ENCODE assay signal across 8 cellular contexts in genomic region chr16:711548-712320, GRCh38. TPM values are rescaled to one million over a fixed set of nuclear protein-coding genes. Genes with fewer than 3 reads are reported as not detected.
DNase-seq lines count a peak whose midpoint lies in the region; ATAC-seq and TF ChIP-seq lines count a peak whose summit lies in the region.

No MANE protein-coding gene starts in this region.

- H4K8ac ChIP-seq in mesenchymal stem cell (ENCODE audit: low read length): no peak overlapping the region

- no peak overlapping the region for H3K14ac ChIP-seq in mesenchymal stem cell (ENCODE audit: low read length in 2 of 2)

- peaks cover 36 to 47% of the 10 kb centered on the region in 2 experiments for H3K27me3 ChIP-seq in mesenchymal stem cell (ENCODE audit: control insufficient read depth in 1 of 2, insufficient read depth in 1 of 2, low read length in 2 of 2)

- peaks cover 9% of the 10 kb centered on the region for H3K79me1 ChIP-seq in mesenchymal stem cell (replicated peaks; ENCODE audit: low read length, poor library complexity, severe bottlenecking)

- WGBS in mesenchymal stem cell: 15% methylated on average over 16 of the region's 25 CpGs

- peak overlapping the region in 1 of 2 experiments; percentile 57 for H2BK12ac ChIP-seq in mesenchymal stem cell (ENCODE audit: low read length in 2 of 2)

- H2BK5ac ChIP-seq in mesenchymal stem cell (ENCODE audit: low read depth, low read length, poor library complexity, severe bottlenecking): no peak overlapping the region

- no peak overlapping the region for H3K27ac ChIP-seq in mesenchymal stem cell (ENCODE audit: low read length, poor library complexity, severe bottlenecking)

- peak overlapping the region; percentile 49 for H2BK15ac ChIP-seq in mesenchymal stem cell (ENCODE audit: low read depth, poor library complexity, severe bottlenecking)

- TF ChIP-seq CTCF in GM12873 (IDR thresholded peaks at IDR 0.05; ENCODE audit: insufficient read depth, low read depth, low read length, missing control alignments): peak; percentile 95

- DNase-seq in 8988T: peak; percentile 96
- DNase-seq in NCI-H748 (lab: John Stamatoyannopoulos, UW; ENCODE audit: unreplicated experiment): peak; percentile 62
- DNase-seq in activated CD8-positive, alpha-beta memory T cell treated with anti-CD3 and anti-CD28 coated beads for 24 hours: peak; percentile 94
- DNase-seq in effector CD8-positive, alpha-beta T cell (lab: John Stamatoyannopoulos, UW): peak; percentile 63
- DNase-seq in mesenchymal stem cell: peak; percentile 74
- peak; percentile 56 to 65 for DNase-seq in stimulated activated CD8-positive, alpha-beta memory T cell treated with anti-CD3 and anti-CD28 coated beads, Interleukin-4, amount 100 ng/mL, for 4 hours (ENCODE audit: low read depth in 2 of 2, low spot score in 1 of 2)

- H2AK5ac ChIP-seq in mesenchymal stem cell (ENCODE audit: low read length, severe bottlenecking): no peak overlapping the region

- H3K9ac ChIP-seq in mesenchymal stem cell (ENCODE audit: low read length): no peak overlapping the region

- no peak for ATAC-seq in GM18873 (IDR thresholded peaks at IDR 0.05; ENCODE audit: low FRiP score, unreplicated experiment)

- H2BK120ac ChIP-seq in mesenchymal stem cell (ENCODE audit: low read depth, low read length): no peak overlapping the region

- peaks cover 51% of the 10 kb centered on the region for H3K4me1 ChIP-seq in mesenchymal stem cell (ENCODE audit: control insufficient read depth, insufficient read depth, low read depth, low read length)

- no peak overlapping the region for H4K91ac ChIP-seq in mesenchymal stem cell (ENCODE audit: low read length)

- no peak overlapping the region for H3K4ac ChIP-seq in mesenchymal stem cell (ENCODE audit: low read depth in 1 of 2, low read length in 2 of 2)

- no peak overlapping the region for H3K4me2 ChIP-seq in mesenchymal stem cell (ENCODE audit: low read length, poor library complexity, severe bottlenecking)

- no peaks in the 10 kb centered on the region for H3K9me3 ChIP-seq in mesenchymal stem cell (ENCODE audit: control insufficient read depth, low read length)

- peaks cover 0 to 4% of the 10 kb centered on the region in 2 experiments for H3K36me3 ChIP-seq in mesenchymal stem cell (ENCODE audit: control insufficient read depth in 1 of 2, insufficient read depth in 2 of 2, low read depth in 1 of 2, low read length in 2 of 2)

- H2AFZ ChIP-seq in mesenchymal stem cell (ENCODE audit: low read depth, low read length): no peak overlapping the region

- peak overlapping the region in 1 of 2 experiments; percentile 30 for H3K18ac ChIP-seq in mesenchymal stem cell (ENCODE audit: low read depth in 1 of 2, low read length in 2 of 2)

- H3K23ac ChIP-seq in mesenchymal stem cell (ENCODE audit: low read length in 2 of 2): no peak overlapping the region

- H3K4me3 ChIP-seq in mesenchymal stem cell (ENCODE audit: insufficient read depth in 1 of 2, low read depth in 1 of 2, low read length in 2 of 2): no peak overlapping the region

RNA-seq across cellular contexts. Expression of gene METRN, which starts 3.2 kb away (rescaled TPM):
- 27.2 TPM for polyA plus RNA-seq in mesenchymal stem cell (2013, experiment 1 of 2)
- 28.1 TPM for polyA plus RNA-seq in mesenchymal stem cell (2013, experiment 2 of 2)

RNA-seq across cellular contexts. Expression of gene FBXL16, which starts 6.1 kb away (rescaled TPM):
- 0.28 TPM for polyA plus RNA-seq in mesenchymal stem cell (2013, experiment 1 of 2)
- polyA plus RNA-seq in mesenchymal stem cell (2013, experiment 2 of 2): 0.34 TPM

RNA-seq across cellular contexts. Expression of gene ANTKMT, which starts 9.2 kb away (rescaled TPM):
- polyA plus RNA-seq in mesenchymal stem cell (2013, experiment 1 of 2): 28.0 TPM
- polyA plus RNA-seq in mesenchymal stem cell (2013, experiment 2 of 2): 27.0 TPM

RNA-seq across cellular contexts. Expression of gene CCDC78, which starts 14.5 kb away (rescaled TPM):
- polyA plus RNA-seq in mesenchymal stem cell (2013, experiment 1 of 2): 2.5 TPM
- 2.1 TPM for polyA plus RNA-seq in mesenchymal stem cell (2013, experiment 2 of 2)

RNA-seq across cellular contexts. Expression of gene HAGHL, which starts 15.2 kb away (rescaled TPM):
- polyA plus RNA-seq in mesenchymal stem cell (2013, experiment 1 of 2): 9.4 TPM
- 9.7 TPM for polyA plus RNA-seq in mesenchymal stem cell (2013, experiment 2 of 2)
